ENCODE assay signal across 25 cellular contexts in genomic region chr9:132888151-132888550, GRCh38. TPM values are rescaled to one million over a fixed set of nuclear protein-coding genes. Genes with fewer than 3 reads are reported as not detected.
"Had no signal": no experiment of that assay in that cellular context is flagged by ENCODE, and none has a peak within 500 bp of the region (broad histone marks: within the 10 kb centered on the region; RNA-seq: fewer than 3 reads in every experiment).

No MANE protein-coding gene starts in this region.

- H3K4me1 ChIP-seq: esophagus squamous epithelium, gastrocnemius medialis, pancreas, psoas muscle, right atrium auricular region, stomach, suprapubic skin, tibial nerve had no signal

- H3K36me3 ChIP-seq: pancreas had no signal

- DNase-seq: activated CD8-positive, alpha-beta memory T cell treated with anti-CD3 and anti-CD28 coated beads, Interleukin-2, amount 10 ng/mL, durations not matched to agents 7 days and 5 days; activated effector memory CD4-positive, alpha-beta T cell treated with anti-CD3 and anti-CD28 coated beads, Interleukin-2, amount 50 U/mL, for 16 hours; activated naive CD4-positive, alpha-beta T cell treated with anti-CD3 and anti-CD28 coated beads, Interleukin-2, amount 50 U/mL, for 16 hours; activated naive CD8-positive, alpha-beta T cell treated with anti-CD3 and anti-CD28 coated beads, Interleukin-2, amount 50 U/mL, for 24 hours; activated T-cell treated with anti-CD3 and anti-CD28 coated beads for 4 hours; cerebellar nuclear complex; endodermal cell; esophagus squamous epithelium; gastrocnemius medialis; hippocampal formation; kidney glomerular epithelial cell; psoas muscle; stimulated activated CD4-positive, alpha-beta T cell treated with anti-CD3 and anti-CD28 coated beads, Interleukin-4, amount 100 ng/mL, for 24 hours; stomach had no signal

- H3K4me1 Mint-ChIP-seq: endodermal cell, mesothelial cell of epicardium, nephron had no signal

- H3K27me3 ChIP-seq: esophagus squamous epithelium, gastrocnemius medialis, left lung, pancreas, right atrium auricular region, stomach, suprapubic skin, tibial nerve had no signal

- H3K27ac Mint-ChIP-seq: activated naive CD8-positive, alpha-beta T cell treated with anti-CD3 and anti-CD28 coated beads, Interleukin-2, amount 50 U/mL, for 24 hours; endodermal cell; mesothelial cell of epicardium; nephron; T-helper 2 cell treated with Interferon-gamma antibody and Interleukin-4, amounts not matched to agents 5 μg/mL and 100 μg/mL, for 36 hours had no signal

- H3K9me3 ChIP-seq: esophagus squamous epithelium, gastrocnemius medialis, left lung, pancreas, psoas muscle, right atrium auricular region, stomach, suprapubic skin, tibial nerve had no signal

- FAIRE-seq: pancreas, TTC549, urothelium cell line had no signal

- H3K9me3 Mint-ChIP-seq: activated naive CD8-positive, alpha-beta T cell treated with anti-CD3 and anti-CD28 coated beads, Interleukin-2, amount 50 U/mL, for 24 hours; endodermal cell; mesothelial cell of epicardium; nephron; T-helper 2 cell treated with Interferon-gamma antibody and Interleukin-4, amounts not matched to agents 5 μg/mL and 100 μg/mL, for 36 hours had no signal

- H3K27me3 Mint-ChIP-seq: activated CD8-positive, alpha-beta memory T cell treated with anti-CD3 and anti-CD28 coated beads, Interleukin-2, amount 10 ng/mL, durations not matched to agents 7 days and 5 days; activated naive CD8-positive, alpha-beta T cell treated with anti-CD3 and anti-CD28 coated beads, Interleukin-2, amount 50 U/mL, for 24 hours had no signal

- H3K27ac ChIP-seq: coronary artery, esophagus squamous epithelium, gastrocnemius medialis, left lung, pancreas, psoas muscle, right atrium auricular region, stomach, suprapubic skin, tibial nerve had no signal

- ATAC-seq: activated CD8-positive, alpha-beta memory T cell treated with anti-CD3 and anti-CD28 coated beads, Interleukin-2, amount 10 ng/mL, durations not matched to agents 7 days and 5 days; activated naive CD8-positive, alpha-beta T cell treated with anti-CD3 and anti-CD28 coated beads, Interleukin-2, amount 50 U/mL, for 24 hours; gastrocnemius medialis; left lung; pancreas; psoas muscle had no signal

- H3K4me3 ChIP-seq: coronary artery, esophagus squamous epithelium, gastrocnemius medialis, left lung, pancreas, psoas muscle, right atrium auricular region, stomach, suprapubic skin, tibial nerve had no signal

- H3K4me3 Mint-ChIP-seq: activated CD8-positive, alpha-beta memory T cell treated with anti-CD3 and anti-CD28 coated beads, Interleukin-2, amount 10 ng/mL, durations not matched to agents 7 days and 5 days; activated naive CD8-positive, alpha-beta T cell treated with anti-CD3 and anti-CD28 coated beads, Interleukin-2, amount 50 U/mL, for 24 hours; endodermal cell; mesothelial cell of epicardium; nephron; T-helper 2 cell treated with Interferon-gamma antibody and Interleukin-4, amounts not matched to agents 5 μg/mL and 100 μg/mL, for 36 hours had no signal

RNA-seq across cellular contexts. Expression of gene AK8, which starts 10.1 kb away (rescaled TPM):
- total RNA-seq: gastrocnemius medialis, psoas muscle had no signal
